ENCODE assay signal across 10 cellular contexts in genomic region chr11:66136752-66137123, GRCh38.
A peak's percentile ranks its signal among the peaks of the same experiment; 100 is the strongest.
DNase-seq lines count a peak whose midpoint lies in the region; ATAC-seq and TF ChIP-seq lines count a peak whose summit lies in the region.
"Had no signal": no experiment of that assay in that cellular context is flagged by ENCODE, and none has a peak within 500 bp of the region (broad histone marks: within the 10 kb centered on the region; RNA-seq: fewer than 3 reads in every experiment).

No MANE protein-coding gene starts in this region.

- no peak overlapping the region for H2AFZ ChIP-seq in ACC112 (ENCODE audit: low read length, unreplicated experiment)

- peaks cover 2% of the 10 kb centered on the region for H3K36me3 Mint-ChIP-seq in T-helper 17 cell (ENCODE audit: low read depth)

- TF ChIP-seq POLR2A in suprapubic skin (IDR thresholded peaks at IDR 0.05), result no peak

- WGBS in suprapubic skin, result 74% methylated on average over 5 of the region's 5 CpGs

- H3K79me2 ChIP-seq in ACC112 (ENCODE audit: control insufficient read depth, insufficient read depth, low read length, unreplicated experiment), result peaks cover 41% of the 10 kb centered on the region

- H3K27me3 Mint-ChIP-seq in T-helper 17 cell, result no peaks in the 10 kb centered on the region
- H3K27me3 Mint-ChIP-seq: activated naive CD8-positive, alpha-beta T cell treated with anti-CD3 and anti-CD28 coated beads, Interleukin-2, amount 10 ng/mL, durations not matched to agents 7 days and 5 days had no signal

- DNase-seq in ELR (ENCODE audit: low read depth) (peak; percentile 66), T-helper 17 cell (no peak), fibroblast of pulmonary artery (ENCODE audit: low read depth) (peak; percentile 70), LoVo (ENCODE audit: low spot score) (no peak), suprapubic skin (ENCODE audit: low spot score in 2 of 2) (no peak), coronary artery (ENCODE audit: low spot score) (no peak)
- DNase-seq: activated naive CD8-positive, alpha-beta T cell treated with anti-CD3 and anti-CD28 coated beads, Interleukin-2, amount 10 ng/mL, durations not matched to agents 7 days and 5 days had no signal

- ATAC-seq in T-helper 17 cell, result no peak
- ATAC-seq in GM21717 (IDR thresholded peaks at IDR 0.05; ENCODE audit: unreplicated experiment), result no peak

- H3K27ac ChIP-seq in ACC112 (ENCODE audit: low read depth, low read length) (peak overlapping the region; percentile 88), suprapubic skin (no peak overlapping the region), coronary artery (no peak overlapping the region)

- H3K9me3 ChIP-seq in T-helper 17 cell (ENCODE audit: control insufficient read depth, low read length, poor library complexity, severe bottlenecking) (no peaks in the 10 kb centered on the region), suprapubic skin (no peaks in the 10 kb centered on the region)

- H3K4me1 Mint-ChIP-seq in T-helper 17 cell, result peaks cover 28% of the 10 kb centered on the region
- H3K4me1 Mint-ChIP-seq: nephron had no signal

- no peak overlapping the region for H3K4me3 Mint-ChIP-seq in T-helper 17 cell
- H3K4me3 Mint-ChIP-seq: activated naive CD8-positive, alpha-beta T cell treated with anti-CD3 and anti-CD28 coated beads, Interleukin-2, amount 10 ng/mL, durations not matched to agents 7 days and 5 days; nephron had no signal

- H3K4me1 ChIP-seq in ACC112 (ENCODE audit: control insufficient read depth, insufficient read depth, low read length, unreplicated experiment) (peaks cover 24% of the 10 kb centered on the region), suprapubic skin (peaks cover 7% of the 10 kb centered on the region)

- H3K36me3 ChIP-seq in ACC112 (ENCODE audit: insufficient read depth, low read length) (no peaks in the 10 kb centered on the region), suprapubic skin (no peaks in the 10 kb centered on the region)

- no peaks in the 10 kb centered on the region for H3K27me3 ChIP-seq in ACC112 (ENCODE audit: insufficient read depth, low read length)
- no peaks in the 10 kb centered on the region for H3K27me3 ChIP-seq in suprapubic skin

- no peak for TF ChIP-seq CTCF in fibroblast of pulmonary artery (IDR thresholded peaks at IDR 0.05; ENCODE audit: low read length, missing control alignments)
- no peak for TF ChIP-seq CTCF in suprapubic skin (IDR thresholded peaks at IDR 0.05)
- TF ChIP-seq CTCF in coronary artery (IDR thresholded peaks at IDR 0.05), result no peak

- peak overlapping the region; percentile 87 for H3K27ac Mint-ChIP-seq in T-helper 17 cell
- H3K27ac Mint-ChIP-seq: activated naive CD8-positive, alpha-beta T cell treated with anti-CD3 and anti-CD28 coated beads, Interleukin-2, amount 10 ng/mL, durations not matched to agents 7 days and 5 days; nephron had no signal

- no peak for TF ChIP-seq EP300 in suprapubic skin (IDR thresholded peaks at IDR 0.05)

- peak overlapping the region; percentile 31 for H3K4me3 ChIP-seq in ACC112 (ENCODE audit: low read depth, low read length)
- H3K4me3 ChIP-seq in fibroblast of pulmonary artery (replicated peaks; ENCODE audit: low read depth, low read length), result no peak overlapping the region
- H3K4me3 ChIP-seq in suprapubic skin, result no peak overlapping the region
- H3K4me3 ChIP-seq in coronary artery, result no peak overlapping the region

Comparison
In these comparisons a context has a peak if more than half of its experiments do, and no peak if none do; other contexts are left out.
1. DNase-seq: peak in ELR (single experiment) and fibroblast of pulmonary artery (single experiment); none in T-helper 17 cell (0 of 3), LoVo (single experiment), suprapubic skin (0 of 2) and coronary artery (single experiment).